28 cellular contexts compared by ENCODE assay signal in genomic region chr4:60389636-60390035, GRCh38.
"Had no signal": no experiment of that assay in that cellular context is flagged by ENCODE, and none has a peak within 500 bp of the region (broad histone marks: within the 10 kb centered on the region; RNA-seq: fewer than 3 reads in every experiment).

No MANE protein-coding gene starts in this region.

- ATAC-seq: effector memory CD8-positive, alpha-beta T cell; heart right ventricle; left lobe of liver; naive thymus-derived CD4-positive, alpha-beta T cell; stimulated activated effector memory CD8-positive, alpha-beta T cell treated with anti-CD3 and anti-CD28 coated beads, Interleukin-12 subunit alpha, Interleukin-12 subunit beta, amount 100 ng/mL, for 72 hours; stimulated activated naive CD8-positive, alpha-beta T cell treated with anti-CD3 and anti-CD28 coated beads, Interleukin-15, Interleukin-2, amounts not matched to agents 100 U/mL and 50 U/mL, for 24 hours had no signal

- DNase-seq: cortex of kidney; effector memory CD8-positive, alpha-beta T cell; erythroblast; esophagus squamous epithelium; foreskin melanocyte; glutamatergic neuron; heart right ventricle; hippocampal formation; kidney; mesenchymal stem cell; midbrain; naive thymus-derived CD4-positive, alpha-beta T cell; sigmoid colon; stimulated activated CD4-positive, alpha-beta T cell treated with anti-CD3 and anti-CD28 coated beads, Interleukin-2, amount 100 ng/mL, for 24 hours; stimulated activated CD4-positive, alpha-beta T cell treated with anti-CD3 and anti-CD28 coated beads, Interleukin-4, amount 100 ng/mL, for 24 hours; stimulated activated naive CD8-positive, alpha-beta T cell treated with anti-CD3 and anti-CD28 coated beads, Interleukin-15, Interleukin-2, amounts not matched to agents 100 U/mL and 50 U/mL, for 24 hours; substantia nigra; testis; tibial artery had no signal

- H3K36me3 Mint-ChIP-seq: naive thymus-derived CD4-positive, alpha-beta T cell; neural progenitor cell; stimulated activated effector memory CD8-positive, alpha-beta T cell treated with anti-CD3 and anti-CD28 coated beads, Interleukin-12 subunit alpha, Interleukin-12 subunit beta, amount 100 ng/mL, for 72 hours; type B pancreatic cell had no signal

- H3K4me1 Mint-ChIP-seq: naive thymus-derived CD4-positive, alpha-beta T cell; nephron; neural progenitor cell; stimulated activated effector memory CD8-positive, alpha-beta T cell treated with anti-CD3 and anti-CD28 coated beads, Interleukin-12 subunit alpha, Interleukin-12 subunit beta, amount 100 ng/mL, for 72 hours had no signal

- H3K36me3 ChIP-seq: esophagus squamous epithelium, heart right ventricle, neural progenitor cell, prostate gland, right atrium auricular region, sigmoid colon, tibial artery had no signal

- H3K27me3 Mint-ChIP-seq: effector memory CD8-positive, alpha-beta T cell; naive thymus-derived CD4-positive, alpha-beta T cell; type B pancreatic cell had no signal

- FAIRE-seq: endometrium, kidney had no signal

- H3K9ac ChIP-seq: neural progenitor cell, parathyroid adenoma had no signal

- H3K9me3 Mint-ChIP-seq: type B pancreatic cell had no signal

- H3K79me2 ChIP-seq: parathyroid adenoma had no signal

- H3K27me3 ChIP-seq: esophagus squamous epithelium, heart right ventricle, neural progenitor cell, right atrium auricular region, sigmoid colon, testis, tibial artery had no signal

- H3K4me3 Mint-ChIP-seq: effector memory CD8-positive, alpha-beta T cell; naive thymus-derived CD4-positive, alpha-beta T cell; nephron; neural progenitor cell; stimulated activated effector memory CD8-positive, alpha-beta T cell treated with anti-CD3 and anti-CD28 coated beads, Interleukin-12 subunit alpha, Interleukin-12 subunit beta, amount 100 ng/mL, for 72 hours; type B pancreatic cell had no signal

- H3K27ac Mint-ChIP-seq: effector memory CD8-positive, alpha-beta T cell; naive thymus-derived CD4-positive, alpha-beta T cell; nephron; neural progenitor cell; stimulated activated effector memory CD8-positive, alpha-beta T cell treated with anti-CD3 and anti-CD28 coated beads, Interleukin-12 subunit alpha, Interleukin-12 subunit beta, amount 100 ng/mL, for 72 hours; type B pancreatic cell had no signal

- H3K4me2 ChIP-seq: neural progenitor cell had no signal

- H3K27ac ChIP-seq: esophagus squamous epithelium, heart right ventricle, neural progenitor cell, parathyroid adenoma, prostate gland, right atrium auricular region, sigmoid colon, testis, tibial artery had no signal

- H3K4me1 ChIP-seq: esophagus squamous epithelium, heart right ventricle, neural progenitor cell, parathyroid adenoma, prostate gland, right atrium auricular region, sigmoid colon, testis, tibial artery had no signal

- H2AFZ ChIP-seq: neural progenitor cell, parathyroid adenoma had no signal

- H3K4me3 ChIP-seq: esophagus squamous epithelium, heart right ventricle, neural progenitor cell, prostate gland, right atrium auricular region, sigmoid colon, testis, tibial artery had no signal

- H3K9me3 ChIP-seq: esophagus squamous epithelium, prostate gland, testis had no signal
